ENCODE assay signal across 7 cellular contexts in genomic region chr1:229175297-229175696, GRCh38.
A peak's percentile ranks its signal among the peaks of the same experiment; 100 is the strongest.
DNase-seq lines count a peak whose midpoint lies in the region; ATAC-seq, FAIRE-seq and TF ChIP-seq lines count a peak whose summit lies in the region.
"Not testable (repeated sequence)": the region's sequence is repeated elsewhere in the genome, so short reads cannot be mapped to it uniquely, and the experiment has no call there.

No MANE protein-coding gene starts in this region.

- H2BK120ac ChIP-seq in mesendoderm (ENCODE audit: low read depth, low read length) (peak overlapping the region; percentile 23), trophoblast cell (ENCODE audit: insufficient read depth, low read length, poor library complexity) (peak overlapping the region; percentile 33)

- not testable (repeated sequence) for H3K9me3 ChIP-seq in ES-I3 (ENCODE audit: control insufficient read depth, insufficient read depth, low read length); HEK293 (ENCODE audit: control insufficient read depth, insufficient read depth, low read depth, low read length); HUES6 (ENCODE audit: control insufficient read depth, insufficient read depth, low read depth, low read length); NT2/D1 (ENCODE audit: insufficient read depth, low read length); K562 (replicated peaks; ENCODE audit: control insufficient read depth, insufficient read depth, low read depth, low read length); trophoblast cell (ENCODE audit: insufficient read depth, low read depth, low read length)

- CTCF ChIA-PET in HEK293 (lab: Yijun Ruan, JAX); K562 (lab: Yijun Ruan, JAX; ENCODE audit: low intra/inter-chr PET ratio): not testable (repeated sequence)

- H3K4me1 ChIP-seq in ES-I3 (ENCODE audit: insufficient read depth, low read length) (peaks cover 17% of the 10 kb centered on the region), HUES6 (ENCODE audit: control insufficient read depth, insufficient read depth, low read length) (peaks cover 13% of the 10 kb centered on the region)
- H3K4me1 ChIP-seq in HEK293 (ENCODE audit: control insufficient read depth, insufficient read depth, low read length); NT2/D1 (ENCODE audit: insufficient read depth, insufficient read length); K562 (replicated peaks in 1 of 2; ENCODE audit: control insufficient read depth in 2 of 2, insufficient read depth in 2 of 2, low read length in 2 of 2); mesendoderm (ENCODE audit: control insufficient read depth, low read depth, low read length); trophoblast cell (ENCODE audit: control insufficient read depth in 1 of 2, insufficient read depth in 2 of 2, low read length in 2 of 2): not testable (repeated sequence)

- H3K18ac ChIP-seq in mesendoderm (ENCODE audit: low read length): peak overlapping the region; percentile 9
- not testable (repeated sequence) for H3K18ac ChIP-seq in trophoblast cell (ENCODE audit: low read length)

- H3K4ac ChIP-seq in mesendoderm (ENCODE audit: low read depth, low read length); trophoblast cell (ENCODE audit: low read depth, low read length): not testable (repeated sequence)

- H2BK15ac ChIP-seq in mesendoderm (replicated peaks; ENCODE audit: low read depth): not testable (repeated sequence)

- ATAC-seq in K562: not testable (repeated sequence)

- not testable (repeated sequence) for H2BK12ac ChIP-seq in trophoblast cell (ENCODE audit: low read length)

- TF ChIP-seq RAD21 in K562 (CRISPR knock-in tag; conservative IDR thresholded peaks at IDR 0.05 in 1 of 2, IDR thresholded peaks at IDR 0.05 in 1 of 2): not testable (repeated sequence)

- not testable (repeated sequence) for TF ChIP-seq EP300 in K562 (IDR thresholded peaks at IDR 0.05; ENCODE audit: low read length)

- H3K56ac ChIP-seq in mesendoderm (ENCODE audit: low read length): not testable (repeated sequence)

- H3K79me2 ChIP-seq in K562 (ENCODE audit: control insufficient read depth, insufficient read depth, low read length); mesendoderm (ENCODE audit: control insufficient read depth, insufficient read depth, low read length); trophoblast cell (ENCODE audit: control insufficient read depth, insufficient read depth, low read length, poor library complexity): not testable (repeated sequence)

- H3K27me3 ChIP-seq in HUES6 (ENCODE audit: control insufficient read depth, insufficient read depth, low read length); NT2/D1 (ENCODE audit: insufficient read depth, insufficient read length); mesendoderm (ENCODE audit: insufficient read depth, low read length, poor library complexity); trophoblast cell (ENCODE audit: insufficient read depth, low read length): not testable (repeated sequence)
- peaks cover 2 to 15% of the 10 kb centered on the region in 2 experiments; a peak in 2 of 5 replicates for H3K27me3 ChIP-seq in K562 (ENCODE audit: control insufficient read depth in 2 of 2, insufficient read depth in 2 of 2, low read length in 2 of 2)

- not testable (repeated sequence) for DNase-seq in NT2/D1 (ENCODE audit: low read depth, low spot score); K562 (ENCODE audit: extremely low read depth in 1 of 4, low spot score in 3 of 4); mesendoderm; trophoblast cell

- H3K14ac ChIP-seq in trophoblast cell (ENCODE audit: low read length): not testable (repeated sequence)

- H3K36me3 ChIP-seq in ES-I3 (ENCODE audit: insufficient read depth, low read length); HEK293 (ENCODE audit: control insufficient read depth in 2 of 2, insufficient read depth in 1 of 2, low read length in 2 of 2); HUES6 (ENCODE audit: control insufficient read depth, insufficient read depth, low read length); K562 (ENCODE audit: control insufficient read depth, insufficient read depth, low read length); mesendoderm (ENCODE audit: control insufficient read depth, insufficient read depth, low read length); trophoblast cell (ENCODE audit: control insufficient read depth in 1 of 2, insufficient read depth in 2 of 2, low read length in 2 of 2): not testable (repeated sequence)
- H3K36me3 ChIP-seq in NT2/D1 (ENCODE audit: insufficient read depth, insufficient read length, low read length): peaks cover 25% of the 10 kb centered on the region

- 2% methylated on average over 11 of the region's 11 CpGs for WGBS in K562 (ENCODE audit: insufficient coverage, low coverage, missing lambda C conversion rate)
- no CpG with 5 or more reads among the region's 11 CpGs for WGBS in mesendoderm (ENCODE audit: extremely low coverage, insufficient coverage, low lambda C conversion rate)
- no CpG with 5 or more reads among the region's 11 CpGs for WGBS in trophoblast cell (ENCODE audit: extremely low coverage, insufficient coverage, insufficient read length)

- not testable (repeated sequence) for TF ChIP-seq CTCF in HEK293 (tag by site-specific recombination; IDR thresholded peaks at IDR 0.05); K562 (IDR thresholded peaks at IDR 0.05 in 2 of 3, conservative IDR thresholded peaks at IDR 0.05 in 1 of 3; ENCODE audit: insufficient read depth in 2 of 3, low read depth in 1 of 3, low read length in 3 of 3)

- H3K23ac ChIP-seq in mesendoderm (ENCODE audit: low read length); trophoblast cell (ENCODE audit: low read length): not testable (repeated sequence)

- H3K9me1 ChIP-seq in K562 (ENCODE audit: control insufficient read depth, insufficient read depth, low read length): not testable (repeated sequence)

- not testable (repeated sequence) for BruUV-seq in K562 (replicated peaks; lab: Mats Ljungman, UMichigan)

- H3K79me1 ChIP-seq in mesendoderm (ENCODE audit: low read length); trophoblast cell (ENCODE audit: low read length): not testable (repeated sequence)

- H3K4me3 ChIP-seq in HEK293 (ENCODE audit: low read depth, low read length); K562; mesendoderm (ENCODE audit: low read length); trophoblast cell (ENCODE audit: low read depth, low read length): not testable (repeated sequence)
- H3K4me3 ChIP-seq in HUES6 (ENCODE audit: low read depth, low read length) (peak overlapping the region; percentile 59; the same call in 1 of the 2 replicates), NT2/D1 (ENCODE audit: insufficient read length, low read depth) (peak overlapping the region; percentile 15)

- in situ Hi-C loops in K562 (cut with MboI): not testable (repeated sequence)

- not testable (repeated sequence) for H4K12ac ChIP-seq in trophoblast cell (ENCODE audit: low read depth, low read length)

- not testable (repeated sequence) for H2AFZ ChIP-seq in K562 (ENCODE audit: low read depth, low read length); trophoblast cell (ENCODE audit: insufficient read depth, low read length, poor library complexity)

- POLR2A ChIA-PET in HEK293 (lab: Yijun Ruan, JAX); K562 (lab: Yijun Ruan, JAX): not testable (repeated sequence)

- H3K9ac ChIP-seq in ES-I3 (ENCODE audit: low read depth, low read length) (peak overlapping the region; percentile 57), HUES6 (ENCODE audit: low read length) (peak overlapping the region; percentile 97), NT2/D1 (ENCODE audit: insufficient read length, low read depth) (peak overlapping the region; percentile 56)
- H3K9ac ChIP-seq in K562 (ENCODE audit: insufficient read depth in 1 of 2, low read depth in 2 of 2, low read length in 2 of 2); mesendoderm (ENCODE audit: low read length); trophoblast cell (ENCODE audit: low read length): not testable (repeated sequence)

- not testable (repeated sequence) for H4K5ac ChIP-seq in mesendoderm (ENCODE audit: low read length)

- not testable (repeated sequence) for H4K8ac ChIP-seq in mesendoderm (ENCODE audit: low read depth, low read length); trophoblast cell (ENCODE audit: low read depth, low read length)

- not testable (repeated sequence) for H2AK5ac ChIP-seq in mesendoderm (ENCODE audit: low read length); trophoblast cell (ENCODE audit: low read length)

- H4K20me1 ChIP-seq in K562 (replicated peaks; ENCODE audit: control insufficient read depth, insufficient read depth, low read length): not testable (repeated sequence)

- not testable (repeated sequence) for H2BK5ac ChIP-seq in mesendoderm (ENCODE audit: low read length); trophoblast cell (ENCODE audit: low read depth, low read length, poor library complexity)

- not testable (repeated sequence) for TF ChIP-seq POLR2A in K562 (conservative IDR thresholded peaks at IDR 0.05)

- H4K91ac ChIP-seq in trophoblast cell (ENCODE audit: low read depth, low read length): not testable (repeated sequence)

- intact Hi-C loops in K562 (cut with micrococcal nuclease): not testable (repeated sequence)

- H3K4me2 ChIP-seq in K562 (ENCODE audit: insufficient read depth, low read length); mesendoderm (ENCODE audit: low read length); trophoblast cell (ENCODE audit: low read length): not testable (repeated sequence)

- not testable (repeated sequence) for H3K27ac ChIP-seq in HEK293 (ENCODE audit: extremely low read depth, low read depth, low read length); K562 (ENCODE audit: extremely low read depth, low read depth, low read length); mesendoderm (ENCODE audit: low read depth, low read length); trophoblast cell (ENCODE audit: low read depth, low read length)
- H3K27ac ChIP-seq in HUES6 (ENCODE audit: low read depth, low read length): peak overlapping the region; percentile 86; the same call in 1 of the 2 replicates

- FAIRE-seq in K562 (lab: Jason Lieb, UNC): not testable (repeated sequence)

TF ChIP-seq in K562, 482 proteins besides CTCF, POLR2A, EP300 and RAD21 (continues in another document):
- TF ChIP-seq TCF3 (CRISPR knock-in tag; IDR thresholded peaks at IDR 0.05) (0 out of 2 replicates have a peak, but pooled peaks have one; percentile 12), CBFA2T3 (IDR thresholded peaks at IDR 0.05) (peak; percentile 66)
